Comparison of ENCODE assay signal across 8 cellular contexts in genomic region chr6:137827977-137828815, GRCh38. TPM values are rescaled to one million over a fixed set of nuclear protein-coding genes. Genes with fewer than 3 reads are reported as not detected.
DNase-seq lines count a peak whose midpoint lies in the region; ATAC-seq and TF ChIP-seq lines count a peak whose summit lies in the region.

No MANE protein-coding gene starts in this region.

- no peak overlapping the region for H3K4me3 ChIP-seq in thyroid gland (replicated peaks in 1 of 3)

- peaks cover 7% of the 10 kb centered on the region for H3K36me3 Mint-ChIP-seq in activated CD8-positive, alpha-beta T cell treated with anti-CD3 and anti-CD28 coated beads for 36 hours (ENCODE audit: low read depth)

- H3K27me3 ChIP-seq in thyroid gland: no peaks in the 10 kb centered on the region

- H3K9me3 Mint-ChIP-seq in activated CD8-positive, alpha-beta T cell treated with anti-CD3 and anti-CD28 coated beads for 36 hours: peaks cover 6% of the 10 kb centered on the region

- ATAC-seq in GM19025 (IDR thresholded peaks at IDR 0.05; ENCODE audit: low read depth, unreplicated experiment): peak; percentile 62
- peak; percentile 48 for ATAC-seq in HG02884 (IDR thresholded peaks at IDR 0.05; ENCODE audit: unreplicated experiment)
- peak; percentile 67 for ATAC-seq in activated CD8-positive, alpha-beta T cell treated with anti-CD3 and anti-CD28 coated beads for 36 hours

- 97 to 98% methylated on average over 4 of the region's 4 CpGs for WGBS in thyroid gland, 2 donors

- no peaks in the 10 kb centered on the region for H3K36me3 ChIP-seq in thyroid gland

- H3K9me3 ChIP-seq in thyroid gland: no peaks in the 10 kb centered on the region

- CTCF ChIA-PET in activated CD8-positive, alpha-beta T cell treated with anti-CD3 and anti-CD28 coated beads for 36 hours (lab: Charles Lee): interaction anchor here (0.9 to 1.9 kb wide), 12 partner anchors 10 to 129 kb away, joined by 3 to 10 read pairs (median 4); no protein-coding TSS in a partner anchor

- no peak for TF ChIP-seq POLR2A in thyroid gland (IDR thresholded peaks at IDR 0.05)

- peak overlapping the region; percentile 50 for H3K4me3 Mint-ChIP-seq in activated CD8-positive, alpha-beta T cell treated with anti-CD3 and anti-CD28 coated beads for 36 hours

- intact Hi-C loops in activated CD8-positive, alpha-beta T cell treated with anti-CD3 and anti-CD28 coated beads for 36 hours (cut with micrococcal nuclease): loop anchor here (1.0 kb wide), 1 partner anchor 38 kb away; no protein-coding TSS in a partner anchor
- intact Hi-C loops in thyroid gland (cut with DNase I): no loop called here

- peak overlapping the region; percentile 94 for H3K27ac Mint-ChIP-seq in activated CD8-positive, alpha-beta T cell treated with anti-CD3 and anti-CD28 coated beads for 36 hours

- peaks cover 0 to 10% of the 10 kb centered on the region in 2 donors for H3K4me1 ChIP-seq in thyroid gland

- DNase-seq in activated CD8-positive, alpha-beta T cell treated with anti-CD3 and anti-CD28 coated beads for 36 hours: peak; percentile 88
- DNase-seq in stimulated activated CD4-positive, alpha-beta T cell treated with anti-CD3 and anti-CD28 coated beads, Interleukin-4, amount 100 ng/mL, for 24 hours: peak; percentile 57
- no peak for DNase-seq in kidney tubule cell (ENCODE audit: low spot score)
- no peak for DNase-seq in NCI-H748 treated with DMSO at 0.1 percent for 48 hours (lab: John Stamatoyannopoulos, UW)
- no peak for DNase-seq in hippocampal formation (lab: John Stamatoyannopoulos, UW)
- DNase-seq in thyroid gland: no peak

- H3K4me1 Mint-ChIP-seq in activated CD8-positive, alpha-beta T cell treated with anti-CD3 and anti-CD28 coated beads for 36 hours (ENCODE audit: low read depth): peaks cover 83% of the 10 kb centered on the region

- H3K27me3 Mint-ChIP-seq in activated CD8-positive, alpha-beta T cell treated with anti-CD3 and anti-CD28 coated beads for 36 hours: no peaks in the 10 kb centered on the region

- no peak overlapping the region for H3K27ac ChIP-seq in thyroid gland

- POLR2A ChIA-PET in activated CD8-positive, alpha-beta T cell treated with anti-CD3 and anti-CD28 coated beads for 36 hours (lab: Charles Lee): interaction anchor here (0.7 to 2.3 kb wide), 13 partner anchors 8 to 147 kb away, joined by 3 to 17 read pairs (median 4); partner anchors contain the start of gene TNFAIP3

- no peak for TF ChIP-seq CTCF in activated CD8-positive, alpha-beta T cell treated with anti-CD3 and anti-CD28 coated beads for 36 hours (IDR thresholded peaks at IDR 0.05)
- TF ChIP-seq CTCF in thyroid gland (IDR thresholded peaks at IDR 0.05): no peak

RNA-seq across cellular contexts. Expression of gene TNFAIP3, which starts 38.9 kb away (rescaled TPM):
- total RNA-seq in activated CD8-positive, alpha-beta T cell treated with anti-CD3 and anti-CD28 coated beads for 36 hours: 100 to 1,000 TPM; 399 to 402 TPM
- total RNA-seq in thyroid gland: 1 to 10 TPM; 5.9 to 7.8 (median 7.3) TPM

Comparison
In these comparisons a context has a peak if more than half of its experiments do, and no peak if none do; other contexts are left out.
1. DNase-seq: peak in activated CD8-positive, alpha-beta T cell treated with anti-CD3 and anti-CD28 coated beads for 36 hours (single experiment) and stimulated activated CD4-positive, alpha-beta T cell treated with anti-CD3 and anti-CD28 coated beads, Interleukin-4, amount 100 ng/mL, for 24 hours (single experiment); none in kidney tubule cell (single experiment), NCI-H748 treated with DMSO at 0.1 percent for 48 hours (single experiment), hippocampal formation (0 of 2) and thyroid gland (0 of 2).
2. RNA of gene TNFAIP3, which starts 38.9 kb away (total RNA-seq): 399 to 402 TPM in activated CD8-positive, alpha-beta T cell treated with anti-CD3 and anti-CD28 coated beads for 36 hours; 5.9 to 7.8 TPM in thyroid gland; every median in the first group is over 10 times any median in the second.
3. Peak in every context shown above with its lines, with median percentiles within 50 percentile points of each other: ATAC-seq.